In the genomic region with DNA sequence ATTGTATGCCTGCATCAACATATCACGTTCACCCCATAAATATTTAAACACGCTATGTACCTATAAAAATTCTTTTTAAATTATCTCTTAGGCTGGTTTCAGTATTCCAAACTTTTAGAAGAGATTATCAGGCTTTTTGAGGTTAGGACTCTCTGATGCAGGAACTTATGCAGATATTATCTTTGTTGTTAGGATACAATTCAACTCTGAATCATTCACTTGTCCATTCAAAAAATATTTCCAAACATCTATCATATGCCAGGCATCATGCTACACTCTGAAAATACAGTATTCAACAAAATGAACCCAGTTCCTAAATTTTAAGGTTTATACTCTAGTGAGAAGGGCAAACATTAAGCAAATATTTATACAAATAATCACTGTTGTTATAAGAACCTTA, we compare ENCODE assay signal across 21 cellular contexts.
"Had no signal": no experiment of that assay in that cellular context is flagged by ENCODE, and none has a peak within 500 bp of the region (broad histone marks: within the 10 kb centered on the region; RNA-seq: fewer than 3 reads in every experiment).

No MANE protein-coding gene starts in this region.

- DNase-seq: activated CD4-positive, alpha-beta memory T cell treated with anti-CD3 and anti-CD28 coated beads, Interleukin-2, amount 10 ng/mL, durations not matched to agents 7 days and 5 days; activated CD4-positive, alpha-beta T cell treated with anti-CD3 and anti-CD28 coated beads for 48 hours; activated gamma-delta T cell; effector memory CD4-positive, alpha-beta T cell; gastrocnemius medialis; head of caudate nucleus; hypothalamus; mesenchymal stem cell; naive B cell; spleen; stimulated activated CD4-positive, alpha-beta T cell treated with anti-CD3 and anti-CD28 coated beads, Interleukin-4, amount 100 ng/mL, for 1 hour; stimulated activated naive CD4-positive, alpha-beta T cell; T-helper 17 cell; testis; trophoblast cell; uterus had no signal

- H3K4me1 ChIP-seq: ascending aorta, neural progenitor cell, prostate gland, testis, uterus had no signal

- H3K27me3 ChIP-seq: ascending aorta, esophagus muscularis mucosa, gastrocnemius medialis, neural progenitor cell, spleen, testis, uterus had no signal

- H2AFZ ChIP-seq: neural progenitor cell had no signal

- H3K4me2 ChIP-seq: neural progenitor cell had no signal

- H3K4me3 ChIP-seq: ascending aorta, esophagus muscularis mucosa, gastrocnemius medialis, neural progenitor cell, prostate gland, spleen, testis, uterus had no signal

- H3K36me3 ChIP-seq: neural progenitor cell, prostate gland, uterus had no signal

- H3K27ac ChIP-seq: ascending aorta, esophagus muscularis mucosa, prostate gland, spleen, testis, uterus had no signal

- H3K9me3 ChIP-seq: ascending aorta, esophagus muscularis mucosa, gastrocnemius medialis, prostate gland, spleen, testis, uterus had no signal

- ATAC-seq: activated naive CD4-positive, alpha-beta T cell treated with anti-CD3 and anti-CD28 coated beads, Interleukin-2, amount 50 U/mL, for 72 hours; gastrocnemius medialis; T-helper 17 cell had no signal
